1 cellular context compared by ENCODE assay signal in the genomic region with DNA sequence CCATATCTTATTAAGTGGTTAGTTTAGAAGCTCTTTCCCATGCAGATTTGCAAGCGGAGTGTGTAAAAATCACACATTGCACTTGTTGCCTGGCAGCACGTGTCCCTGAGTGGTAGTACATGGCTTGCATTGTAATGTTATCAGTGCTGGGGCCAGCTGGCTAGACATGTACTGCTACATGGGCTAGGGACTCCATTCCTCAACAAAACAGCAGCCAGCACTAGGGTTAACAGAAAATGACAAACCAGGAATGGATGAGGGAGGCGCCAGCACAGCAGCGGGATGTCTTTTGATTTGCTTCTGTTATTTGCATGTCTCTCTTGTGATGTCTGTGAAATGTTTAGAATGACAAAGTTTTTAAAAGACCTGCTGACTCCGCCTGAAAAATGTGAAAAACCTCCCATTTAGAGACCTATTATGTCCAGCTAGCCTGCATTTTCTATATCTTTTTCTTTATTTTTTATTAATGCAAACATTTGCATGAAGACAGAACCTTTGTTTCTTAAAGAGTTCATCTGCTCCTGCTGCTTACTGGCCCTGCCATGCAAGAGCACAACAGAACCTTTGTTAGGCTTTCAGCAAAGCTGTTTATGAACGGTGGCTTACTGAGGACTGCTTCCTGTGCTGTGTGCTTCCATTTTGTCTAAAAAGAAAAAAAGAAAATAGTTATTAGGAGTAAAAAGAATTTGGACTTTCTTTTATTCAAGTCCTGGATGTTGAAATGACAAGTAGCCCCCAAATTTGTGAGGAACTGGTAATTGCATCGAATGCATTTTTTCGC.
TF ChIP-seq lines count a peak whose summit lies in the region.

No MANE protein-coding gene starts in this region.

TF ChIP-seq in K562, 482 proteins besides CTCF, POLR2A, EP300 and RAD21 (continued from another document):
- TF ChIP-seq CTCFL (IDR thresholded peaks at IDR 0.05; ENCODE audit: borderline replicate concordance, insufficient read depth, low read depth, low read length, poor library complexity, severe bottlenecking) (no peak), HNRNPH1 (optimal IDR thresholded peaks at IDR 0.05; ENCODE audit: low read depth, low read length) (no peak), NRF1 (conservative IDR thresholded peaks at IDR 0.05 in 1 of 2, IDR thresholded peaks at IDR 0.05 in 1 of 2) (no peak), ZNF707 (CRISPR knock-in tag; conservative IDR thresholded peaks at IDR 0.05) (no peak), ZNF23 (CRISPR knock-in tag; IDR thresholded peaks at IDR 0.05) (no peak), SLC30A9 (CRISPR knock-in tag; IDR thresholded peaks at IDR 0.05) (no peak), TOE1 (IDR thresholded peaks at IDR 0.05; ENCODE audit: borderline replicate concordance) (no peak), TOE1 (CRISPR knock-in tag; IDR thresholded peaks at IDR 0.05; ENCODE audit: borderline replicate concordance, low read depth) (no peak), SMARCA4 (IDR thresholded peaks at IDR 0.05) (no peak), NR4A1 (CRISPR knock-in tag; IDR thresholded peaks at IDR 0.05) (no peak), NR4A1 (tag; IDR thresholded peaks at IDR 0.05) (no peak), E2F6 (IDR thresholded peaks at IDR 0.05; ENCODE audit: borderline replicate concordance in 1 of 2, extremely low read depth in 1 of 2, insufficient read depth in 1 of 2, insufficient read length in 1 of 2, low read depth in 1 of 2, low read length in 1 of 2, poor library complexity in 1 of 2, severe bottlenecking in 1 of 2) (no peak), ZNF124 (CRISPR knock-in tag; IDR thresholded peaks at IDR 0.05) (no peak), ELF4 (CRISPR knock-in tag; IDR thresholded peaks at IDR 0.05) (no peak), SAP30 (IDR thresholded peaks at IDR 0.05; ENCODE audit: borderline replicate concordance, insufficient read depth, low read depth, low read length, poor library complexity, severe bottlenecking) (no peak), MEF2D (tag; conservative IDR thresholded peaks at IDR 0.05; ENCODE audit: low read depth) (no peak)
- TF ChIP-seq, protein P1, sequence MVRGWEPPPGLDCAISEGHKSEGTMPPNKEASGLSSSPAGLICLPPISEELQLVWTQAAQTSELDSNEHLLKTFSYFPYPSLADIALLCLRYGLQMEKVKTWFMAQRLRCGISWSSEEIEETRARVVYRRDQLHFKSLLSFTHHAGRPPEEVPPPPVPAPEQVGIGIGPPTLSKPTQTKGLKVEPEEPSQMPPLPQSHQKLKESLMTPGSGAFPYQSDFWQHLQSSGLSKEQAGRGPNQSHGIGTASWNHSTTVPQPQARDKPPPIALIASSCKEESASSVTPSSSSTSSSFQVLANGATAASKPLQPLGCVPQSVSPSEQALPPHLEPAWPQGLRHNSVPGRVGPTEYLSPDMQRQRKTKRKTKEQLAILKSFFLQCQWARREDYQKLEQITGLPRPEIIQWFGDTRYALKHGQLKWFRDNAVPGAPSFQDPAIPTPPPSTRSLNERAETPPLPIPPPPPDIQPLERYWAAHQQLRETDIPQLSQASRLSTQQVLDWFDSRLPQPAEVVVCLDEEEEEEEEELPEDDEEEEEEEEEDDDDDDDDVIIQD (CRISPR knock-in tag; IDR thresholded peaks at IDR 0.05), result no peak
- TF ChIP-seq, protein P2, sequence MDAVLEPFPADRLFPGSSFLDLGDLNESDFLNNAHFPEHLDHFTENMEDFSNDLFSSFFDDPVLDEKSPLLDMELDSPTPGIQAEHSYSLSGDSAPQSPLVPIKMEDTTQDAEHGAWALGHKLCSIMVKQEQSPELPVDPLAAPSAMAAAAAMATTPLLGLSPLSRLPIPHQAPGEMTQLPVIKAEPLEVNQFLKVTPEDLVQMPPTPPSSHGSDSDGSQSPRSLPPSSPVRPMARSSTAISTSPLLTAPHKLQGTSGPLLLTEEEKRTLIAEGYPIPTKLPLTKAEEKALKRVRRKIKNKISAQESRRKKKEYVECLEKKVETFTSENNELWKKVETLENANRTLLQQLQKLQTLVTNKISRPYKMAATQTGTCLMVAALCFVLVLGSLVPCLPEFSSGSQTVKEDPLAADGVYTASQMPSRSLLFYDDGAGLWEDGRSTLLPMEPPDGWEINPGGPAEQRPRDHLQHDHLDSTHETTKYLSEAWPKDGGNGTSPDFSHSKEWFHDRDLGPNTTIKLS (IDR thresholded peaks at IDR 0.05; ENCODE audit: borderline replicate concordance, low read depth), result no peak
- TF ChIP-seq, protein P3, sequence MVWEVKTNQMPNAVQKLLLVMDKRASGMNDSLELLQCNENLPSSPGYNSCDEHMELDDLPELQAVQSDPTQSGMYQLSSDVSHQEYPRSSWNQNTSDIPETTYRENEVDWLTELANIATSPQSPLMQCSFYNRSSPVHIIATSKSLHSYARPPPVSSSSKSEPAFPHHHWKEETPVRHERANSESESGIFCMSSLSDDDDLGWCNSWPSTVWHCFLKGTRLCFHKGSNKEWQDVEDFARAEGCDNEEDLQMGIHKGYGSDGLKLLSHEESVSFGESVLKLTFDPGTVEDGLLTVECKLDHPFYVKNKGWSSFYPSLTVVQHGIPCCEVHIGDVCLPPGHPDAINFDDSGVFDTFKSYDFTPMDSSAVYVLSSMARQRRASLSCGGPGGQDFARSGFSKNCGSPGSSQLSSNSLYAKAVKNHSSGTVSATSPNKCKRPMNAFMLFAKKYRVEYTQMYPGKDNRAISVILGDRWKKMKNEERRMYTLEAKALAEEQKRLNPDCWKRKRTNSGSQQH (CRISPR knock-in tag; IDR thresholded peaks at IDR 0.05), result no peak
